15 cellular contexts compared by ENCODE assay signal in genomic region chr12:110424237-110424636, GRCh38.
"Had no signal": no experiment of that assay in that cellular context is flagged by ENCODE, and none has a peak within 500 bp of the region (broad histone marks: within the 10 kb centered on the region; RNA-seq: fewer than 3 reads in every experiment).

No MANE protein-coding gene starts in this region.

- H3K27me3 ChIP-seq: ascending aorta, heart left ventricle, tibial nerve, vagina had no signal

- H3K79me2 ChIP-seq: parathyroid adenoma had no signal

- DNase-seq: activated B cell treated with CpG ODN at 0.5 μM for 24 hours; activated CD4-positive, alpha-beta T cell treated with anti-CD3 and anti-CD28 coated beads, Interleukin-2, amount 10 ng/mL, durations not matched to agents 24 days and 14 days; activated naive CD4-positive, alpha-beta T cell; activated naive CD8-positive, alpha-beta T cell treated with anti-CD3 and anti-CD28 coated beads, Interleukin-2, amount 50 U/mL, for 24 hours; heart left ventricle; kidney glomerular epithelial cell; retina had no signal

- H3K9me3 ChIP-seq: ascending aorta, heart left ventricle, tibial nerve, vagina had no signal

- H3K4me3 ChIP-seq: ascending aorta, heart left ventricle, skin epidermis, tibial nerve, vagina had no signal

- FAIRE-seq: colon, frontal cortex had no signal

- H3K4me1 ChIP-seq: ascending aorta, heart left ventricle, parathyroid adenoma, tibial nerve had no signal

- ATAC-seq: activated naive CD8-positive, alpha-beta T cell treated with anti-CD3 and anti-CD28 coated beads, Interleukin-2, amount 50 U/mL, for 24 hours; heart left ventricle; stimulated activated memory B cell treated with anti-CD40 and anti-IgM and Interleukin-4, amounts not matched to agents 10 μg/mL and 1 μg/mL and 100 μg/mL, for 72 hours had no signal

- H3K36me3 ChIP-seq: ascending aorta, heart left ventricle, tibial nerve, vagina had no signal

- H3K27ac ChIP-seq: ascending aorta, heart left ventricle, parathyroid adenoma, skin epidermis, tibial nerve, vagina had no signal

- H3K9ac ChIP-seq: parathyroid adenoma had no signal

- H2AFZ ChIP-seq: parathyroid adenoma had no signal
